32 cellular contexts compared by ENCODE assay signal in genomic region chr4:38135201-38135600, GRCh38.
"Had no signal": no experiment of that assay in that cellular context is flagged by ENCODE, and none has a peak within 500 bp of the region (broad histone marks: within the 10 kb centered on the region; RNA-seq: fewer than 3 reads in every experiment).

No MANE protein-coding gene starts in this region.

- H3K9me3 ChIP-seq: breast epithelium, SJCRH30 had no signal

- ATAC-seq: activated CD4-positive, alpha-beta T cell treated with anti-CD3 and anti-CD28 coated beads for 36 hours; activated CD4-positive, CD25-positive, alpha-beta regulatory T cell treated with anti-CD3 and anti-CD28 coated beads, Interleukin-2, amount 50 U/mL, for 24 hours; activated naive CD8-positive, alpha-beta T cell treated with anti-CD3 and anti-CD28 coated beads, Interleukin-2, amount 50 U/mL, for 24 hours; activated T-cell treated with anti-CD3 and anti-CD28 coated beads, Interleukin-2, amount 50 U/mL, for 4 hours; Panc1; WTC11 had no signal

- H3K9me3 Mint-ChIP-seq: activated CD4-positive, alpha-beta memory T cell treated with anti-CD3 and anti-CD28 coated beads for 36 hours; activated CD4-positive, alpha-beta T cell treated with anti-CD3 and anti-CD28 coated beads, Interleukin-2, amount 10 ng/mL, durations not matched to agents 7 days and 5 days; activated naive CD4-positive, alpha-beta T cell treated with anti-CD3 and anti-CD28 coated beads, Interleukin-2, amount 10 ng/mL, durations not matched to agents 7 days and 5 days; activated naive CD8-positive, alpha-beta T cell treated with anti-CD3 and anti-CD28 coated beads, Interleukin-2, amount 50 U/mL, for 24 hours; activated T-cell treated with anti-CD3 and anti-CD28 coated beads, Interleukin-2, amount 50 U/mL, for 4 hours; IgD-negative memory B cell; WTC11 had no signal

- H3K27ac ChIP-seq: breast epithelium, SJCRH30, SK-N-MC had no signal

- H3K27ac Mint-ChIP-seq: activated CD4-positive, alpha-beta T cell treated with anti-CD3 and anti-CD28 coated beads, Interleukin-2, amount 10 ng/mL, durations not matched to agents 7 days and 5 days; activated naive CD4-positive, alpha-beta T cell treated with anti-CD3 and anti-CD28 coated beads, Interleukin-2, amount 10 ng/mL, durations not matched to agents 7 days and 5 days; activated naive CD8-positive, alpha-beta T cell; activated naive CD8-positive, alpha-beta T cell treated with anti-CD3 and anti-CD28 coated beads, Interleukin-2, amount 50 U/mL, for 24 hours; IgD-negative memory B cell; WTC11 had no signal

- H3K4me1 ChIP-seq: breast epithelium had no signal

- H3K27me3 Mint-ChIP-seq: activated CD4-positive, alpha-beta T cell treated with anti-CD3 and anti-CD28 coated beads, Interleukin-2, amount 10 ng/mL, durations not matched to agents 7 days and 5 days; activated naive CD4-positive, alpha-beta T cell treated with anti-CD3 and anti-CD28 coated beads, Interleukin-2, amount 10 ng/mL, durations not matched to agents 7 days and 5 days; activated naive CD8-positive, alpha-beta T cell; IgD-negative memory B cell had no signal

- DNase-seq: activated CD4-positive, alpha-beta memory T cell treated with anti-CD3 and anti-CD28 coated beads for 36 hours; activated CD4-positive, alpha-beta T cell treated with anti-CD3 and anti-CD28 coated beads for 36 hours; activated CD4-positive, alpha-beta T cell treated with anti-CD3 and anti-CD28 coated beads, Interleukin-2, amount 10 ng/mL, durations not matched to agents 7 days and 5 days; activated CD8-positive, alpha-beta memory T cell treated with anti-CD3 and anti-CD28 coated beads, Interleukin-2, amount 50 U/mL, for 4 hours; activated effector memory CD4-positive, alpha-beta T cell treated with Interleukin-2 at 50 U/mL for 16 hours; activated naive CD4-positive, alpha-beta T cell treated with anti-CD3 and anti-CD28 coated beads, Interleukin-2, amount 10 ng/mL, durations not matched to agents 7 days and 5 days; activated naive CD8-positive, alpha-beta T cell treated with anti-CD3 and anti-CD28 coated beads, Interleukin-2, amount 50 U/mL, for 24 hours; activated T-cell treated with anti-CD3 and anti-CD28 coated beads for 4 hours; activated T-cell treated with anti-CD3 and anti-CD28 coated beads, Interleukin-2, amount 50 U/mL, for 4 hours; anterior cingulate cortex; Karpas-422; KBM-7; NCI-H1105; NCI-H1417 treated with DMSO at 0.1 percent for 48 hours; NCI-H187 treated with DMSO at 0.1 percent for 48 hours; NCI-H2081; NCI-H2171 treated with DMSO at 0.1 percent for 48 hours; NCI-H2227 treated with DMSO at 0.1 percent for 48 hours; NCI-H446; NCI-H510A treated with DMSO at 0.1 percent for 48 hours; NCI-H526 treated with DMSO at 0.1 percent for 48 hours; NCI-H774; SHP77; SJCRH30; T1000 had no signal

- H3K36me3 ChIP-seq: breast epithelium, SJCRH30 had no signal

- H3K4me3 Mint-ChIP-seq: activated CD4-positive, alpha-beta memory T cell treated with anti-CD3 and anti-CD28 coated beads for 36 hours; activated CD4-positive, alpha-beta T cell treated with anti-CD3 and anti-CD28 coated beads for 36 hours; activated CD4-positive, alpha-beta T cell treated with anti-CD3 and anti-CD28 coated beads, Interleukin-2, amount 10 ng/mL, durations not matched to agents 7 days and 5 days; activated naive CD4-positive, alpha-beta T cell treated with anti-CD3 and anti-CD28 coated beads, Interleukin-2, amount 10 ng/mL, durations not matched to agents 7 days and 5 days; activated naive CD8-positive, alpha-beta T cell; activated naive CD8-positive, alpha-beta T cell treated with anti-CD3 and anti-CD28 coated beads, Interleukin-2, amount 50 U/mL, for 24 hours; activated T-cell treated with anti-CD3 and anti-CD28 coated beads, Interleukin-2, amount 50 U/mL, for 4 hours; IgD-negative memory B cell; WTC11 had no signal

- H3K27me3 ChIP-seq: breast epithelium, SJCRH30 had no signal

- H3K4me3 ChIP-seq: breast epithelium, SJCRH30, SK-N-MC had no signal
